ENCODE assay signal across 25 cellular contexts in genomic region chr18:48078448-48078847, GRCh38.
A peak's percentile ranks its signal among the peaks of the same experiment; 100 is the strongest.
DNase-seq lines count a peak whose midpoint lies in the region; FAIRE-seq and TF ChIP-seq lines count a peak whose summit lies in the region.
"Had no signal": no experiment of that assay in that cellular context is flagged by ENCODE, and none has a peak within 500 bp of the region (broad histone marks: within the 10 kb centered on the region; RNA-seq: fewer than 3 reads in every experiment).

No MANE protein-coding gene starts in this region.

- DNase-seq in esophagus squamous epithelium (lab: John Stamatoyannopoulos, UW) = no peak
- peak; percentile 55 for DNase-seq in mesenteric fat pad (ENCODE audit: low spot score)
- no peak for DNase-seq in NCI-H2081 treated with DMSO at 0.1 percent for 48 hours (lab: John Stamatoyannopoulos, UW)
- DNase-seq in H54 (ENCODE audit: insufficient read length, low spot score) = no peak
- no peak for DNase-seq in activated CD8-positive, alpha-beta memory T cell treated with anti-CD3 and anti-CD28 coated beads, Interleukin-2, amount 50 U/mL, for 48 hours
- DNase-seq: 8988T; ACHN; BE2C; C1 segment of cervical spinal cord; CD4-positive, alpha-beta memory T cell; CD4-positive, CD25-positive, alpha-beta regulatory T cell; CD8-positive, alpha-beta memory T cell; COR-L47; DMS 273 treated with DMSO at 0.1 percent for 48 hours; DMS153; DMS53; DMS79; DND-41; EL; GDM1 had no signal

- no peak for FAIRE-seq in H54 (lab: Jason Lieb, UNC)
- FAIRE-seq: A204.1, GM12878, GM12892, GM18507 had no signal

- no peak for TF ChIP-seq CTCF in esophagus squamous epithelium (IDR thresholded peaks at IDR 0.05)

- intact Hi-C loops in esophagus squamous epithelium (cut with DNase I) = no loop called here

- H3K27me3 ChIP-seq in esophagus squamous epithelium = no peaks in the 10 kb centered on the region
- H3K27me3 ChIP-seq: BE2C, BLaER1 had no signal

- no peak overlapping the region for H3K4me3 ChIP-seq in esophagus squamous epithelium
- H3K4me3 ChIP-seq: BLaER1, GM12878 had no signal

- peaks cover 0 to 49% (median 0%) of the 10 kb centered on the region in 3 donors for H3K36me3 ChIP-seq in esophagus squamous epithelium
- H3K36me3 ChIP-seq: BE2C, BLaER1 had no signal

- WGBS in esophagus squamous epithelium, 2 donors = 86% methylated on average over 4 of the region's 4 CpGs; no CpG with 5 or more reads in 1 of the 2 donors

- H3K4me1 ChIP-seq in esophagus squamous epithelium = peaks cover 29 to 61% (median 42%) of the 10 kb centered on the region in 3 donors

- H3K9me3 ChIP-seq in esophagus squamous epithelium = no peaks in the 10 kb centered on the region
- H3K9me3 ChIP-seq: BE2C, BLaER1 had no signal

- TF ChIP-seq POLR2A in esophagus squamous epithelium (IDR thresholded peaks at IDR 0.05) (no peak), H54 (IDR thresholded peaks at IDR 0.05; ENCODE audit: low read depth, low read length) (no peak)

- H3K27ac ChIP-seq in esophagus squamous epithelium = peak overlapping the region; percentile 81 to 90 (median 90)
- H3K27ac ChIP-seq: BLaER1 had no signal
